8 cellular contexts compared by ENCODE assay signal in the genomic region with DNA sequence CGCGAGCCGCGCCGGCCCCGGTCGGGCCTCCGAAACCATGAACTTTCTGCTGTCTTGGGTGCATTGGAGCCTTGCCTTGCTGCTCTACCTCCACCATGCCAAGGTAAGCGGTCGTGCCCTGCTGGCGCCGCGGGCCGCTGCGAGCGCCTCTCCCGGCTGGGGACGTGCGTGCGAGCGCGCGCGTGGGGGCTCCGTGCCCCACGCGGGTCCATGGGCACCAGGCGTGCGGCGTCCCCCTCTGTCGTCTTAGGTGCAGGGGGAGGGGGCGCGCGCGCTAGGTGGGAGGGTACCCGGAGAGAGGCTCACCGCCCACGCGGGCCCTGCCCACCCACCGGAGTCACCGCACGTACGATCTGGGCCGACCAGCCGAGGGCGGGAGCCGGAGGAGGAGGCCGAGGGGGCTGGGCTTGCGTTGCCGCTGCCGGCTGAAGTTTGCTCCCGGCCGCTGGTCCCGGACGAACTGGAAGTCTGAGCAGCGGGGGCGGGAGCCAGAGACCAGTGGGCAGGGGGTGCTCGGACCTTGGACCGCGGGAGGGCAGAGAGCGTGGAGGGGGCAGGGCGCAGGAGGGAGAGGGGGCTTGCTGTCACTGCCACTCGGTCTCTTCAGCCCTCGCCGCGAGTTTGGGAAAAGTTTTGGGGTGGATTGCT. TPM values are rescaled to one million over a fixed set of nuclear protein-coding genes. Genes with fewer than 3 reads are reported as not detected.
DNase-seq lines count a peak whose midpoint lies in the region; ATAC-seq and TF ChIP-seq lines count a peak whose summit lies in the region.

No MANE protein-coding gene starts in this region.

- intact Hi-C loops in adrenal gland (cut with DNase I): loop anchor here in 1 of 2 donors (5.0 kb wide), 1 partner anchor 66 kb away; no protein-coding TSS in a partner anchor

- H3K4me1 ChIP-seq in adrenal gland (replicated peaks in 1 of 2) (peaks cover 42 to 45% of the 10 kb centered on the region in 2 donors), right atrium auricular region (peaks cover 0 to 59% of the 10 kb centered on the region in 2 donors)

- H3K27ac ChIP-seq in adrenal gland (peak overlapping the region; percentile 88 to 97 (median 94)), right atrium auricular region (peak overlapping the region; percentile 98)

- peak; percentile 12 to 73 for TF ChIP-seq POLR2A in adrenal gland (IDR thresholded peaks at IDR 0.05)

- DNase-seq in DMS53 treated with DMSO at 0.1 percent for 48 hours (lab: John Stamatoyannopoulos, UW; ENCODE audit: unreplicated experiment) (peak; percentile 43), SW480 (ENCODE audit: low spot score) (peak; percentile 68), adrenal gland (peak; percentile 78 to 84 (median 81)), right atrium auricular region (ENCODE audit: low spot score) (peak; percentile 73), putamen (ENCODE audit: low spot score) (peak; percentile 35), DMS79 treated with DMSO at 0.1 percent for 48 hours (lab: John Stamatoyannopoulos, UW) (no peak)

- TF ChIP-seq CTCF in adrenal gland (IDR thresholded peaks at IDR 0.05) (no peak), right atrium auricular region (IDR thresholded peaks at IDR 0.05) (no peak)

- 0 to 2% (median 0%) methylated on average over 8 to 66 of the region's 66 CpGs for WGBS in adrenal gland, 4 donors

- no peaks in the 10 kb centered on the region for H3K9me3 ChIP-seq in adrenal gland (replicated peaks in 1 of 3)
- no peaks in the 10 kb centered on the region for H3K9me3 ChIP-seq in right atrium auricular region

- H3K27me3 ChIP-seq in adrenal gland (no peaks in the 10 kb centered on the region), right atrium auricular region (no peaks in the 10 kb centered on the region)

- H3K36me3 ChIP-seq in adrenal gland (replicated peaks in 1 of 2) (no peaks in the 10 kb centered on the region), right atrium auricular region (no peaks in the 10 kb centered on the region)

- peak; percentile 36 for ATAC-seq in HG03025 (IDR thresholded peaks at IDR 0.05; ENCODE audit: low FRiP score, unreplicated experiment)
- no peak for ATAC-seq in HG03159 (IDR thresholded peaks at IDR 0.05; ENCODE audit: unreplicated experiment)

- H3K4me3 ChIP-seq in adrenal gland (peak overlapping the region; percentile 43 to 97 (median 80)), right atrium auricular region (peak overlapping the region; percentile 82 to 87)

RNA-seq across cellular contexts. Expression of a gene that starts 1.3 kb away (rescaled TPM):
- total RNA-seq in adrenal gland (100 to 1,000 TPM in 3 of 8 donors, 10 to 100 TPM in 5; 31.5 to 343 (median 67.0) TPM), right atrium auricular region (100 to 1,000 TPM; 102 to 132 TPM)
- 100 to 1,000 TPM in 2 of 3 donors, 10 to 100 TPM in 1; 89.5 to 146 (median 129) TPM for polyA plus RNA-seq in adrenal gland
